26 cellular contexts compared by ENCODE assay signal in genomic region chr9:87537625-87538024, GRCh38. TPM values are rescaled to one million over a fixed set of nuclear protein-coding genes. Genes with fewer than 3 reads are reported as not detected.
DNase-seq lines count a peak whose midpoint lies in the region; ATAC-seq and TF ChIP-seq lines count a peak whose summit lies in the region.
"Had no signal": no experiment of that assay in that cellular context is flagged by ENCODE, and none has a peak within 500 bp of the region (broad histone marks: within the 10 kb centered on the region; RNA-seq: fewer than 3 reads in every experiment).

No MANE protein-coding gene starts in this region.

- no peaks in the 10 kb centered on the region for H3K27me3 ChIP-seq in SJCRH30
- H3K27me3 ChIP-seq in smooth muscle cell (ENCODE audit: low read depth) = no peaks in the 10 kb centered on the region
- H3K27me3 ChIP-seq: esophagus squamous epithelium, gastroesophageal sphincter, left lung, pancreas, right atrium auricular region, SJSA1, spleen, upper lobe of right lung had no signal

- H3K4me2 ChIP-seq in smooth muscle cell = peak overlapping the region; percentile 45

- peaks cover 17% of the 10 kb centered on the region for H3K27me3 Mint-ChIP-seq in glutamatergic neuron (ENCODE audit: unreplicated experiment)
- H3K27me3 Mint-ChIP-seq: activated CD4-positive, alpha-beta memory T cell treated with anti-CD3 and anti-CD28 coated beads, Interleukin-2, amount 10 ng/mL, durations not matched to agents 7 days and 5 days; activated naive CD8-positive, alpha-beta T cell treated with anti-CD3 and anti-CD28 coated beads for 36 hours had no signal

- H3K36me3 ChIP-seq in SJCRH30 (peaks cover 22% of the 10 kb centered on the region), smooth muscle cell (ENCODE audit: low read depth) (no peaks in the 10 kb centered on the region)
- H3K36me3 ChIP-seq: esophagus squamous epithelium, right atrium auricular region had no signal

- H3K4me1 Mint-ChIP-seq in glutamatergic neuron (ENCODE audit: low read depth, unreplicated experiment) = peaks cover 57% of the 10 kb centered on the region

- peaks cover 3% of the 10 kb centered on the region for H3F3A ChIP-seq in smooth muscle cell (ENCODE audit: low read depth)

- H2AFZ ChIP-seq in smooth muscle cell (ENCODE audit: low read depth) = peak overlapping the region; percentile 54

- peaks cover 6% of the 10 kb centered on the region for H4K20me1 ChIP-seq in smooth muscle cell (ENCODE audit: low read depth)

- TF ChIP-seq CTCF in HFF-Myc (IDR thresholded peaks at IDR 0.05; ENCODE audit: low read depth, low read length, missing control alignments) (no peak), glutamatergic neuron (IDR thresholded peaks at IDR 0.05; ENCODE audit: partially characterized antibody, unreplicated experiment) (no peak), smooth muscle cell (IDR thresholded peaks at IDR 0.05; ENCODE audit: borderline replicate concordance, insufficient read depth, poor library complexity, severe bottlenecking) (no peak)

- H3K9ac ChIP-seq in smooth muscle cell (ENCODE audit: low read depth) = no peak overlapping the region

- H3K27ac ChIP-seq in SJCRH30 (peak overlapping the region; percentile 11; the same call in 1 of the 2 replicates), smooth muscle cell (ENCODE audit: low read depth) (no peak overlapping the region)
- H3K27ac ChIP-seq: esophagus squamous epithelium, gastroesophageal sphincter, left lung, pancreas, right atrium auricular region, SJSA1, spleen, upper lobe of right lung had no signal

- no peaks in the 10 kb centered on the region for H3K79me2 ChIP-seq in smooth muscle cell (ENCODE audit: low read depth)

- H3K9me3 Mint-ChIP-seq in glutamatergic neuron (ENCODE audit: unreplicated experiment) = peaks cover 15% of the 10 kb centered on the region
- H3K9me3 Mint-ChIP-seq: activated CD4-positive, alpha-beta memory T cell treated with anti-CD3 and anti-CD28 coated beads, Interleukin-2, amount 10 ng/mL, durations not matched to agents 7 days and 5 days; activated naive CD8-positive, alpha-beta T cell treated with anti-CD3 and anti-CD28 coated beads for 36 hours; CD14-positive monocyte; naive thymus-derived CD4-positive, alpha-beta T cell had no signal

- DNase-seq in HFF-Myc (ENCODE audit: extremely low read depth, low read depth) (peak; percentile 12), SJCRH30 (peak; percentile 53 to 70), glutamatergic neuron (peak; percentile 57), smooth muscle cell (lab: John Stamatoyannopoulos, UW; ENCODE audit: unreplicated experiment) (no peak), amniotic stem cell (lab: John Stamatoyannopoulos, UW) (no peak)
- DNase-seq: activated CD4-positive, alpha-beta memory T cell treated with anti-CD3 and anti-CD28 coated beads, Interleukin-2, amount 10 ng/mL, durations not matched to agents 7 days and 5 days; activated naive CD8-positive, alpha-beta T cell treated with anti-CD3 and anti-CD28 coated beads for 36 hours; caudate nucleus; cortex of kidney; DND-41; esophagus squamous epithelium; hypothalamus; left lung; naive thymus-derived CD4-positive, alpha-beta T cell; NCI-H510A treated with DMSO at 0.1 percent for 48 hours; pancreas; spleen; stimulated activated CD4-positive, alpha-beta T cell treated with anti-CD3 and anti-CD28 coated beads, Interleukin-2, amount 100 ng/mL, for 48 hours; upper lobe of right lung had no signal

- H3K9me3 ChIP-seq in SJCRH30 (replicated peaks) (no peaks in the 10 kb centered on the region), smooth muscle cell (replicated peaks; ENCODE audit: low read depth) (no peaks in the 10 kb centered on the region)
- H3K9me3 ChIP-seq: esophagus squamous epithelium, gastroesophageal sphincter, left lung, pancreas, right atrium auricular region, SJSA1, spleen, upper lobe of right lung had no signal

- WGBS in smooth muscle cell (ENCODE audit: low lambda C conversion rate) = 34% methylated on average over 7 of the region's 7 CpGs

- H3K4me1 ChIP-seq in SJCRH30 (peaks cover 13% of the 10 kb centered on the region), smooth muscle cell (ENCODE audit: low read depth) (peaks cover 13% of the 10 kb centered on the region)
- H3K4me1 ChIP-seq: esophagus squamous epithelium, right atrium auricular region, spleen, upper lobe of right lung had no signal

- no peaks in the 10 kb centered on the region for H3K36me3 Mint-ChIP-seq in glutamatergic neuron (ENCODE audit: unreplicated experiment)
- H3K36me3 Mint-ChIP-seq: activated naive CD8-positive, alpha-beta T cell treated with anti-CD3 and anti-CD28 coated beads for 36 hours; naive thymus-derived CD4-positive, alpha-beta T cell had no signal

- H3K4me3 ChIP-seq in HFF-Myc (replicated peaks; ENCODE audit: low read depth, low read length) = no peak overlapping the region
- no peak overlapping the region for H3K4me3 ChIP-seq in SJCRH30
- H3K4me3 ChIP-seq in smooth muscle cell = no peak overlapping the region
- H3K4me3 ChIP-seq: esophagus squamous epithelium, gastroesophageal sphincter, left lung, pancreas, right atrium auricular region, SJSA1, spleen, upper lobe of right lung had no signal

- ATAC-seq in GM19035 (IDR thresholded peaks at IDR 0.05; ENCODE audit: unreplicated experiment) (no peak), esophagus mucosa (no peak)
- ATAC-seq: activated CD4-positive, CD25-positive, alpha-beta regulatory T cell treated with anti-CD3 and anti-CD28 coated beads, Interleukin-2, amount 50 U/mL, for 24 hours; gastroesophageal sphincter; left lung; naive thymus-derived CD4-positive, alpha-beta T cell; pancreas; upper lobe of right lung had no signal

- peak overlapping the region; percentile 68 for H3K4me3 Mint-ChIP-seq in glutamatergic neuron (ENCODE audit: unreplicated experiment)
- H3K4me3 Mint-ChIP-seq: activated CD4-positive, alpha-beta memory T cell treated with anti-CD3 and anti-CD28 coated beads, Interleukin-2, amount 10 ng/mL, durations not matched to agents 7 days and 5 days; activated naive CD8-positive, alpha-beta T cell treated with anti-CD3 and anti-CD28 coated beads for 36 hours; CD14-positive monocyte; naive thymus-derived CD4-positive, alpha-beta T cell had no signal

- H3K27ac Mint-ChIP-seq in glutamatergic neuron (ENCODE audit: unreplicated experiment) = peak overlapping the region; percentile 94
- H3K27ac Mint-ChIP-seq: activated CD4-positive, alpha-beta memory T cell treated with anti-CD3 and anti-CD28 coated beads, Interleukin-2, amount 10 ng/mL, durations not matched to agents 7 days and 5 days; activated naive CD8-positive, alpha-beta T cell treated with anti-CD3 and anti-CD28 coated beads for 36 hours; naive thymus-derived CD4-positive, alpha-beta T cell had no signal

RNA-seq across cellular contexts. Expression of gene DAPK1, which starts 40.0 kb away (rescaled TPM):
- total RNA-seq in SJCRH30 (2014; rRNA removed; shearing (Covaris generic)) = 62.0 and 73.5 TPM in 2 replicates
- total RNA-seq in glutamatergic neuron (ENCODE audit: unreplicated experiment) = 384 TPM
- 17.6 and 20.3 TPM in 2 replicates for total RNA-seq in smooth muscle cell
- polyA plus RNA-seq in smooth muscle cell = 11.3 and 12.6 TPM in 2 replicates
- 5.4 TPM for total RNA-seq in esophagus mucosa

Comparison
In these comparisons a context has a peak if more than half of its experiments do, and no peak if none do; other contexts are left out.
1. DNase-seq: peak in HFF-Myc (single experiment), SJCRH30 (2 of 2) and glutamatergic neuron (single experiment); none in smooth muscle cell (single experiment) and amniotic stem cell (single experiment).